1 cellular context compared by ENCODE assay signal in the genomic region with DNA sequence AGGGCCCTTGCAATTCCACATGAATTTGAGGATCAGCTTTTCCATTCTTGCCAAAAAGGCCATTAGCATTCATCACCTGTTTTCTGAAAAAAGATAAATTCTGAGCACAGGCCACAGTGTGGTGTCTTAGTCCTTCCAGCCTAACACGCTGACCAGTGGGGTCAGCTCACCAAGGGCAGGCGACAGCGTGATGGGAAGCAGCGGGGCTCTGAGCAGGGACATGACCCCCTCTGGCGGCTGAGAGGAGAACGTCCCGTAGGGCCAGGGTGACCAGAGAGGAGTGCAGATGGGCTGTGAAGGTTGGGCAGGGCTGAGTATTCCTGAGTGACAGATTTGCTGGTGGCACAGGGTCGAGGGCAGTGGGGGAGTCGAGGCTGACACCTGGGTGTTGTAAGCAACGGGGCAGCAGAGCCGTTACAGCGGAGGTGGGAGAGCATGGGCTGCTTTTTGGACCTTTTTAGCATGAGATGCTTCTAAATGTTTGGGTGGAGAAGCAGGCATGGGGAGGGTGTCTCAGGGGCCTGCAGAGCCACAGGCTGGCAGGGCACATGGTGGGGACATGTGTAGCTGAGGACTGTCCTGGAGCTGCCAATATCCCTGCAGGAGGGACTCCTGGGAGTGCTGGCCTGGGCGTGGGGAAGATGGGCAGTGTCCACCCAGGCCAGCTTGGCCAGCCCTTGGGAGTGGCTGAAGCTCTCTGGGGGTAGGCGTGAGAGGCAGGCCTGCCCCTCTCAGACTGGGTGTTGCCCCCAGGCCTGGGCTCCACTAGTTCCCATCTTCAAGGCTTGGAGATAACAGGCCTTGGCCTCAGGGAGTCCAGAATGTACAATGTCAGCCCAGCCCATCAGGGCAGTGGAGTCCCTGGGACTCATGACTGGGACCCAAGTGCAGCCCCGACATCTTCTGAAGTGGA.
TF ChIP-seq lines count a peak whose summit lies in the region.

No MANE protein-coding gene starts in this region.

TF ChIP-seq in K562, 482 proteins besides CTCF, POLR2A, EP300 and RAD21 (continued from another document and continues in another):
- TF ChIP-seq, protein P1, sequence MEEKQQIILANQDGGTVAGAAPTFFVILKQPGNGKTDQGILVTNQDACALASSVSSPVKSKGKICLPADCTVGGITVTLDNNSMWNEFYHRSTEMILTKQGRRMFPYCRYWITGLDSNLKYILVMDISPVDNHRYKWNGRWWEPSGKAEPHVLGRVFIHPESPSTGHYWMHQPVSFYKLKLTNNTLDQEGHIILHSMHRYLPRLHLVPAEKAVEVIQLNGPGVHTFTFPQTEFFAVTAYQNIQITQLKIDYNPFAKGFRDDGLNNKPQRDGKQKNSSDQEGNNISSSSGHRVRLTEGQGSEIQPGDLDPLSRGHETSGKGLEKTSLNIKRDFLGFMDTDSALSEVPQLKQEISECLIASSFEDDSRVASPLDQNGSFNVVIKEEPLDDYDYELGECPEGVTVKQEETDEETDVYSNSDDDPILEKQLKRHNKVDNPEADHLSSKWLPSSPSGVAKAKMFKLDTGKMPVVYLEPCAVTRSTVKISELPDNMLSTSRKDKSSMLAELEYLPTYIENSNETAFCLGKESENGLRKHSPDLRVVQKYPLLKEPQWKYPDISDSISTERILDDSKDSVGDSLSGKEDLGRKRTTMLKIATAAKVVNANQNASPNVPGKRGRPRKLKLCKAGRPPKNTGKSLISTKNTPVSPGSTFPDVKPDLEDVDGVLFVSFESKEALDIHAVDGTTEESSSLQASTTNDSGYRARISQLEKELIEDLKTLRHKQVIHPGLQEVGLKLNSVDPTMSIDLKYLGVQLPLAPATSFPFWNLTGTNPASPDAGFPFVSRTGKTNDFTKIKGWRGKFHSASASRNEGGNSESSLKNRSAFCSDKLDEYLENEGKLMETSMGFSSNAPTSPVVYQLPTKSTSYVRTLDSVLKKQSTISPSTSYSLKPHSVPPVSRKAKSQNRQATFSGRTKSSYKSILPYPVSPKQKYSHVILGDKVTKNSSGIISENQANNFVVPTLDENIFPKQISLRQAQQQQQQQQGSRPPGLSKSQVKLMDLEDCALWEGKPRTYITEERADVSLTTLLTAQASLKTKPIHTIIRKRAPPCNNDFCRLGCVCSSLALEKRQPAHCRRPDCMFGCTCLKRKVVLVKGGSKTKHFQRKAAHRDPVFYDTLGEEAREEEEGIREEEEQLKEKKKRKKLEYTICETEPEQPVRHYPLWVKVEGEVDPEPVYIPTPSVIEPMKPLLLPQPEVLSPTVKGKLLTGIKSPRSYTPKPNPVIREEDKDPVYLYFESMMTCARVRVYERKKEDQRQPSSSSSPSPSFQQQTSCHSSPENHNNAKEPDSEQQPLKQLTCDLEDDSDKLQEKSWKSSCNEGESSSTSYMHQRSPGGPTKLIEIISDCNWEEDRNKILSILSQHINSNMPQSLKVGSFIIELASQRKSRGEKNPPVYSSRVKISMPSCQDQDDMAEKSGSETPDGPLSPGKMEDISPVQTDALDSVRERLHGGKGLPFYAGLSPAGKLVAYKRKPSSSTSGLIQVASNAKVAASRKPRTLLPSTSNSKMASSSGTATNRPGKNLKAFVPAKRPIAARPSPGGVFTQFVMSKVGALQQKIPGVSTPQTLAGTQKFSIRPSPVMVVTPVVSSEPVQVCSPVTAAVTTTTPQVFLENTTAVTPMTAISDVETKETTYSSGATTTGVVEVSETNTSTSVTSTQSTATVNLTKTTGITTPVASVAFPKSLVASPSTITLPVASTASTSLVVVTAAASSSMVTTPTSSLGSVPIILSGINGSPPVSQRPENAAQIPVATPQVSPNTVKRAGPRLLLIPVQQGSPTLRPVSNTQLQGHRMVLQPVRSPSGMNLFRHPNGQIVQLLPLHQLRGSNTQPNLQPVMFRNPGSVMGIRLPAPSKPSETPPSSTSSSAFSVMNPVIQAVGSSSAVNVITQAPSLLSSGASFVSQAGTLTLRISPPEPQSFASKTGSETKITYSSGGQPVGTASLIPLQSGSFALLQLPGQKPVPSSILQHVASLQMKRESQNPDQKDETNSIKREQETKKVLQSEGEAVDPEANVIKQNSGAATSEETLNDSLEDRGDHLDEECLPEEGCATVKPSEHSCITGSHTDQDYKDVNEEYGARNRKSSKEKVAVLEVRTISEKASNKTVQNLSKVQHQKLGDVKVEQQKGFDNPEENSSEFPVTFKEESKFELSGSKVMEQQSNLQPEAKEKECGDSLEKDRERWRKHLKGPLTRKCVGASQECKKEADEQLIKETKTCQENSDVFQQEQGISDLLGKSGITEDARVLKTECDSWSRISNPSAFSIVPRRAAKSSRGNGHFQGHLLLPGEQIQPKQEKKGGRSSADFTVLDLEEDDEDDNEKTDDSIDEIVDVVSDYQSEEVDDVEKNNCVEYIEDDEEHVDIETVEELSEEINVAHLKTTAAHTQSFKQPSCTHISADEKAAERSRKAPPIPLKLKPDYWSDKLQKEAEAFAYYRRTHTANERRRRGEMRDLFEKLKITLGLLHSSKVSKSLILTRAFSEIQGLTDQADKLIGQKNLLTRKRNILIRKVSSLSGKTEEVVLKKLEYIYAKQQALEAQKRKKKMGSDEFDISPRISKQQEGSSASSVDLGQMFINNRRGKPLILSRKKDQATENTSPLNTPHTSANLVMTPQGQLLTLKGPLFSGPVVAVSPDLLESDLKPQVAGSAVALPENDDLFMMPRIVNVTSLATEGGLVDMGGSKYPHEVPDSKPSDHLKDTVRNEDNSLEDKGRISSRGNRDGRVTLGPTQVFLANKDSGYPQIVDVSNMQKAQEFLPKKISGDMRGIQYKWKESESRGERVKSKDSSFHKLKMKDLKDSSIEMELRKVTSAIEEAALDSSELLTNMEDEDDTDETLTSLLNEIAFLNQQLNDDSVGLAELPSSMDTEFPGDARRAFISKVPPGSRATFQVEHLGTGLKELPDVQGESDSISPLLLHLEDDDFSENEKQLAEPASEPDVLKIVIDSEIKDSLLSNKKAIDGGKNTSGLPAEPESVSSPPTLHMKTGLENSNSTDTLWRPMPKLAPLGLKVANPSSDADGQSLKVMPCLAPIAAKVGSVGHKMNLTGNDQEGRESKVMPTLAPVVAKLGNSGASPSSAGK (IDR thresholded peaks at IDR 0.05) = peak; percentile 57; the same call in 1 of the 2 replicates
- TF ChIP-seq HDAC2 (IDR thresholded peaks at IDR 0.05) (no peak), COPS2 (conservative IDR thresholded peaks at IDR 0.05) (no peak), FOXJ2 (tag; IDR thresholded peaks at IDR 0.05) (no peak), ZNF395 (CRISPR knock-in tag; IDR thresholded peaks at IDR 0.05) (no peak), MTF1 (CRISPR knock-in tag; IDR thresholded peaks at IDR 0.05; ENCODE audit: borderline replicate concordance) (no peak), ZNF121 (CRISPR knock-in tag; conservative IDR thresholded peaks at IDR 0.05) (no peak), NFE2L1 (tag; IDR thresholded peaks at IDR 0.05; ENCODE audit: borderline replicate concordance, low read depth) (no peak), E2F1 (CRISPR knock-in tag; IDR thresholded peaks at IDR 0.05) (no peak), MIER1 (IDR thresholded peaks at IDR 0.05; ENCODE audit: low read depth) (no peak), HNRNPK (IDR thresholded peaks at IDR 0.05; ENCODE audit: low read depth, low read length, poor library complexity, severe bottlenecking) (no peak), ZNF12 (CRISPR knock-in tag; IDR thresholded peaks at IDR 0.05) (peak; percentile 79; the same call in 1 of the 2 replicates), LEF1 (IDR thresholded peaks at IDR 0.05) (no peak), CHD7 (IDR thresholded peaks at IDR 0.05; ENCODE audit: low read depth, low read length) (no peak)
- TF ChIP-seq, protein P2, sequence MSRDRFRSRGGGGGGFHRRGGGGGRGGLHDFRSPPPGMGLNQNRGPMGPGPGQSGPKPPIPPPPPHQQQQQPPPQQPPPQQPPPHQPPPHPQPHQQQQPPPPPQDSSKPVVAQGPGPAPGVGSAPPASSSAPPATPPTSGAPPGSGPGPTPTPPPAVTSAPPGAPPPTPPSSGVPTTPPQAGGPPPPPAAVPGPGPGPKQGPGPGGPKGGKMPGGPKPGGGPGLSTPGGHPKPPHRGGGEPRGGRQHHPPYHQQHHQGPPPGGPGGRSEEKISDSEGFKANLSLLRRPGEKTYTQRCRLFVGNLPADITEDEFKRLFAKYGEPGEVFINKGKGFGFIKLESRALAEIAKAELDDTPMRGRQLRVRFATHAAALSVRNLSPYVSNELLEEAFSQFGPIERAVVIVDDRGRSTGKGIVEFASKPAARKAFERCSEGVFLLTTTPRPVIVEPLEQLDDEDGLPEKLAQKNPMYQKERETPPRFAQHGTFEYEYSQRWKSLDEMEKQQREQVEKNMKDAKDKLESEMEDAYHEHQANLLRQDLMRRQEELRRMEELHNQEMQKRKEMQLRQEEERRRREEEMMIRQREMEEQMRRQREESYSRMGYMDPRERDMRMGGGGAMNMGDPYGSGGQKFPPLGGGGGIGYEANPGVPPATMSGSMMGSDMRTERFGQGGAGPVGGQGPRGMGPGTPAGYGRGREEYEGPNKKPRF (IDR thresholded peaks at IDR 0.05; ENCODE audit: low read depth, low read length) = no peak
